ENCODE assay signal across 1 cellular context in genomic region chr1:25425098-25426085, GRCh38.
TF ChIP-seq lines count a peak whose summit lies in the region.

No MANE protein-coding gene starts in this region.

TF ChIP-seq in GM12878, 131 proteins besides CTCF, POLR2A, EP300 and RAD21:
- TF ChIP-seq NR2C1 (IDR thresholded peaks at IDR 0.05): no peak
- TF ChIP-seq PKNOX1 (IDR thresholded peaks at IDR 0.05): no peak
- TF ChIP-seq, protein P1, sequence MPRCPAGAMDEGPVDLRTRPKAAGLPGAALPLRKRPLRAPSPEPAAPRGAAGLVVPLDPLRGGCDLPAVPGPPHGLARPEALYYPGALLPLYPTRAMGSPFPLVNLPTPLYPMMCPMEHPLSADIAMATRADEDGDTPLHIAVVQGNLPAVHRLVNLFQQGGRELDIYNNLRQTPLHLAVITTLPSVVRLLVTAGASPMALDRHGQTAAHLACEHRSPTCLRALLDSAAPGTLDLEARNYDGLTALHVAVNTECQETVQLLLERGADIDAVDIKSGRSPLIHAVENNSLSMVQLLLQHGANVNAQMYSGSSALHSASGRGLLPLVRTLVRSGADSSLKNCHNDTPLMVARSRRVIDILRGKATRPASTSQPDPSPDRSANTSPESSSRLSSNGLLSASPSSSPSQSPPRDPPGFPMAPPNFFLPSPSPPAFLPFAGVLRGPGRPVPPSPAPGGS (IDR thresholded peaks at IDR 0.05; ENCODE audit: borderline replicate concordance, insufficient read depth, low read depth, low read length, poor library complexity, severe bottlenecking): peak; percentile 86
